In the genomic region with DNA sequence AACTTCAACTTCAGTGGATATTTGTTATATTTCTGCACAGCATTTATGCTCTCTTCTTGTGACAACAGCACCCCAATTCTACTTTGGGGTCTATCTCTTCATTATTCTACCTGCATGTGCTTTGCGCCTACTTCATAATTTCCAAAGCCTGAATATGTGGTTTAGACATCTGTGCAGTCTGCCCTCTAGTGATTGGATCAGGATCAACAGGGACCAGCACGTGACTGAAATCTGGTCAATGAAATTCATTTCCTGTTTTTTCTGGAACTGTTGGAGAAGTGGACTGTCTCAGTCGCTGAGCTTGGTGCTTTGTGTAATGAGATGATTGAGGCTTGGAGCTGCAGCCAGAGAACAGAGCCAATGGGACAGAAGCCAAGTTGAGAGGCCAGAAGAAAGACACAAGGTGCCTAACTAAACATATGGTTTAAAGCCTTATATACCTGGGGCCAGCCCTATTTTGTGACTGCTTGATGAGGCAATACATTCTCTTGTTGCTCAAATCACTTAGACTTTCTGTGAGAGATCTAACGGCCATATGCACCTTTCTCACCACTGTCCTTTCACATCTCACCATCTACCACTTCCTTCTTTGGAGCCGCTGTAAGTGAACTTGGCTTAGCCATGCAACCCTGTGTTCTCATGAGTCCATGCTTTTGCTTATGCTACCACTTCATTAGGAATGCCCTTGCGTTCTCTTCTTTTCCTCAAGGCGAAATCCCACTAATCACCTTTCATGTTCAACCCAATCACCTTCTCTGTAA, we compare ENCODE assay signal across 8 cellular contexts.
DNase-seq lines count a peak whose midpoint lies in the region; ATAC-seq and TF ChIP-seq lines count a peak whose summit lies in the region.

No MANE protein-coding gene starts in this region.

- no peaks in the 10 kb centered on the region for H3K36me3 ChIP-seq in cardiac muscle cell
- no peaks in the 10 kb centered on the region for H3K36me3 ChIP-seq in heart right ventricle

- no peak overlapping the region for H3K27ac Mint-ChIP-seq in activated CD8-positive, alpha-beta T cell treated with anti-CD3 and anti-CD28 coated beads, Interleukin-2, amount 10 ng/mL, durations not matched to agents 7 days and 5 days
- peak overlapping the region in 1 of 2 donors; percentile 29 for H3K27ac Mint-ChIP-seq in natural killer cell
- no peak overlapping the region for H3K27ac Mint-ChIP-seq in T-helper 2 cell treated with Interferon-gamma antibody and Interleukin-4, amounts not matched to agents 5 μg/mL and 100 μg/mL, for 36 hours

- H3K27me3 Mint-ChIP-seq in activated CD8-positive, alpha-beta T cell treated with anti-CD3 and anti-CD28 coated beads, Interleukin-2, amount 10 ng/mL, durations not matched to agents 7 days and 5 days (ENCODE audit: low read depth), result peaks cover 7% of the 10 kb centered on the region
- H3K27me3 Mint-ChIP-seq in natural killer cell (ENCODE audit: low read depth in 2 of 2), result peaks cover 0 to 12% of the 10 kb centered on the region in 2 donors
- H3K27me3 Mint-ChIP-seq in T-helper 2 cell treated with Interferon-gamma antibody and Interleukin-4, amounts not matched to agents 5 μg/mL and 100 μg/mL, for 36 hours (ENCODE audit: low read depth), result peaks cover 4% of the 10 kb centered on the region

- peaks cover 3% of the 10 kb centered on the region for H3K4me1 Mint-ChIP-seq in activated CD8-positive, alpha-beta T cell treated with anti-CD3 and anti-CD28 coated beads, Interleukin-2, amount 10 ng/mL, durations not matched to agents 7 days and 5 days (ENCODE audit: low read depth)
- H3K4me1 Mint-ChIP-seq in natural killer cell, result peaks cover 13% of the 10 kb centered on the region in 2 donors
- H3K4me1 Mint-ChIP-seq in T-helper 2 cell treated with Interferon-gamma antibody and Interleukin-4, amounts not matched to agents 5 μg/mL and 100 μg/mL, for 36 hours (ENCODE audit: low read depth), result peaks cover 2% of the 10 kb centered on the region

- intact Hi-C loops in heart right ventricle (cut with DNase I), result no loop called here
- intact Hi-C loops in natural killer cell (cut with micrococcal nuclease), result loop anchor here (5.0 kb wide), 1 partner anchor 285 kb away; no protein-coding TSS in a partner anchor

- H3K27me3 ChIP-seq in cardiac muscle cell (no peaks in the 10 kb centered on the region), heart right ventricle (peaks cover 0 to 24% (median 0%) of the 10 kb centered on the region in 7 donors)

- no peak overlapping the region for H3K4me3 Mint-ChIP-seq in activated CD8-positive, alpha-beta T cell treated with anti-CD3 and anti-CD28 coated beads, Interleukin-2, amount 10 ng/mL, durations not matched to agents 7 days and 5 days
- H3K4me3 Mint-ChIP-seq in natural killer cell, result peak overlapping the region; percentile 4
- H3K4me3 Mint-ChIP-seq in T-helper 2 cell treated with Interferon-gamma antibody and Interleukin-4, amounts not matched to agents 5 μg/mL and 100 μg/mL, for 36 hours, result no peak overlapping the region

- no peaks in the 10 kb centered on the region for H3K36me3 Mint-ChIP-seq in activated CD8-positive, alpha-beta T cell treated with anti-CD3 and anti-CD28 coated beads, Interleukin-2, amount 10 ng/mL, durations not matched to agents 7 days and 5 days (ENCODE audit: low read depth)
- no peaks in the 10 kb centered on the region for H3K36me3 Mint-ChIP-seq in natural killer cell
- H3K36me3 Mint-ChIP-seq in T-helper 2 cell treated with Interferon-gamma antibody and Interleukin-4, amounts not matched to agents 5 μg/mL and 100 μg/mL, for 36 hours (ENCODE audit: low read depth), result no peaks in the 10 kb centered on the region

- TF ChIP-seq CTCF in cardiac muscle cell (IDR thresholded peaks at IDR 0.05; ENCODE audit: low read depth, low read length), result peak; percentile 13
- peak in 4 of 9 donors; percentile 15 to 34 (median 28) for TF ChIP-seq CTCF in heart right ventricle (IDR thresholded peaks at IDR 0.05)
- peak; percentile 27 for TF ChIP-seq CTCF in natural killer cell (IDR thresholded peaks at IDR 0.05)

- CTCF ChIA-PET in activated CD8-positive, alpha-beta T cell treated with anti-CD3 and anti-CD28 coated beads, Interleukin-2, amount 10 ng/mL, durations not matched to agents 7 days and 5 days (lab: Charles Lee), result interaction anchor here (1.0 to 1.4 kb wide), 5 partner anchors 15 to 409 kb away, joined by 3 to 6 read pairs (median 4); no protein-coding TSS in a partner anchor

- H3K4me1 ChIP-seq in cardiac muscle cell (ENCODE audit: low read depth) (no peaks in the 10 kb centered on the region), heart right ventricle (no peaks in the 10 kb centered on the region)

- POLR2A ChIA-PET in activated CD8-positive, alpha-beta T cell treated with anti-CD3 and anti-CD28 coated beads, Interleukin-2, amount 10 ng/mL, durations not matched to agents 7 days and 5 days (lab: Charles Lee), result no interaction called here

- H3K9me3 ChIP-seq in cardiac muscle cell (ENCODE audit: low read depth), result no peaks in the 10 kb centered on the region
- H3K9me3 ChIP-seq in heart right ventricle, result no peaks in the 10 kb centered on the region

- no peaks in the 10 kb centered on the region for H3K9me3 Mint-ChIP-seq in activated CD8-positive, alpha-beta T cell treated with anti-CD3 and anti-CD28 coated beads, Interleukin-2, amount 10 ng/mL, durations not matched to agents 7 days and 5 days (ENCODE audit: insufficient read depth)
- no peaks in the 10 kb centered on the region for H3K9me3 Mint-ChIP-seq in natural killer cell
- no peaks in the 10 kb centered on the region for H3K9me3 Mint-ChIP-seq in T-helper 2 cell treated with Interferon-gamma antibody and Interleukin-4, amounts not matched to agents 5 μg/mL and 100 μg/mL, for 36 hours

- 68 to 71% methylated on average over 7 of the region's 7 CpGs for WGBS in heart right ventricle, 2 donors

- DNase-seq in cardiac muscle cell (ENCODE audit: low read depth in 1 of 2, low spot score in 1 of 2) (peak; percentile 10 to 45), heart right ventricle (no peak), LHCN-M2 (ENCODE audit: low read depth) (peak; percentile 28), natural killer cell (no peak), NCI-H510A (lab: John Stamatoyannopoulos, UW) (no peak)
- peak; percentile 26 for DNase-seq in activated CD8-positive, alpha-beta T cell treated with anti-CD3 and anti-CD28 coated beads, Interleukin-2, amount 10 ng/mL, durations not matched to agents 7 days and 5 days
- no peak for DNase-seq in T-helper 2 cell treated with Interferon-gamma antibody and Interleukin-4, amounts not matched to agents 5 μg/mL and 100 μg/mL, for 36 hours (ENCODE audit: low spot score)

- no peak overlapping the region for H3K4me3 ChIP-seq in cardiac muscle cell
- H3K4me3 ChIP-seq in heart right ventricle, result no peak overlapping the region

- ATAC-seq in heart right ventricle (no peak), natural killer cell (peak; percentile 52 to 82 (median 64)), GM18907 (IDR thresholded peaks at IDR 0.05; ENCODE audit: unreplicated experiment) (no peak)
- ATAC-seq in activated CD8-positive, alpha-beta T cell treated with anti-CD3 and anti-CD28 coated beads, Interleukin-2, amount 10 ng/mL, durations not matched to agents 7 days and 5 days, result no peak

- H3K27ac ChIP-seq in cardiac muscle cell, result no peak overlapping the region
- no peak overlapping the region for H3K27ac ChIP-seq in heart right ventricle

Comparison
In these comparisons a context has a peak if more than half of its experiments do, and no peak if none do; other contexts are left out.
1. DNase-seq: peak in cardiac muscle cell (2 of 2), LHCN-M2 (single experiment) and activated CD8-positive, alpha-beta T cell treated with anti-CD3 and anti-CD28 coated beads, Interleukin-2, amount 10 ng/mL, durations not matched to agents 7 days and 5 days (single experiment); none in heart right ventricle (0 of 2), natural killer cell (single experiment), T-helper 2 cell treated with Interferon-gamma antibody and Interleukin-4, amounts not matched to agents 5 μg/mL and 100 μg/mL, for 36 hours (single experiment) and NCI-H510A (single experiment).
2. ATAC-seq: peak in natural killer cell (3 of 3); none in heart right ventricle (0 of 8), activated CD8-positive, alpha-beta T cell treated with anti-CD3 and anti-CD28 coated beads, Interleukin-2, amount 10 ng/mL, durations not matched to agents 7 days and 5 days (single experiment) and GM18907 (single experiment).